In the genomic region with DNA sequence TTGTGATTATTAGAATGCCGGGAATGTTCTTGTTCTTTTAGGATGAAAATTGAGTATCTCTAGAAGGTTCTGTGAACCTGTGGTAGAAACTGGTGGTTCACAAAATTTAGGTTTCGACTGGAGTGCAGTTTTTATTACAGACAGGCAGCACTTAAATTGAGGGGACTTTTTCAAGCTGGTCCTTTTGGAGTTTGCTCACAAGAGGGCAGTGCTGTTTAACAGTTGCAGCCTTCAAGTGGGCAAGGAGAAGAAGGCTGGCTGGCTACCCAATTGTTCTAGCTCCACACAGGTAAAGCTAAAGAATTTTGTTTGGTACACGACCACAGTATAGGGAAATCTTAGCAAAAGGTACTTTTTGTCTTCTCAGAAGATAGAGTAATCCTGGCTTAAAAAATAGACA, we compare ENCODE assay signal across 8 cellular contexts.
A peak's percentile ranks its signal among the peaks of the same experiment; 100 is the strongest.
DNase-seq lines count a peak whose midpoint lies in the region; ATAC-seq and TF ChIP-seq lines count a peak whose summit lies in the region.

No MANE protein-coding gene starts in this region.

- DNase-seq in Caco-2 (peak; percentile 63 to 68), NCI-H526 (lab: John Stamatoyannopoulos, UW) (peak; percentile 44 to 57), glomerular endothelial cell (ENCODE audit: extremely low read depth, low read depth, low spot score) (peak; percentile 42), progenitor cell of endocrine pancreas (ENCODE audit: low spot score, unreplicated experiment) (peak; percentile 22)

- H3K9me3 ChIP-seq in Caco-2, result no peaks in the 10 kb centered on the region

- no peak overlapping the region for H3K27ac Mint-ChIP-seq in Caco-2 (ENCODE audit: unreplicated experiment)
- H3K27ac Mint-ChIP-seq in activated T-helper 17 cell treated with anti-CD3 and anti-CD28 coated beads, Interleukin-2, amount 50 U/mL, for 72 hours, result no peak overlapping the region
- no peak overlapping the region for H3K27ac Mint-ChIP-seq in progenitor cell of endocrine pancreas

- POLR2A ChIA-PET in Caco-2 (lab: Charles Lee), result interaction anchor here (0.7 kb wide), 1 partner anchor 937 kb away, joined by 4 read pairs; no protein-coding TSS in a partner anchor

- H3K36me3 ChIP-seq in Caco-2 (ENCODE audit: control insufficient read depth, insufficient read depth, low read length), result no peaks in the 10 kb centered on the region

- H3K36me3 Mint-ChIP-seq in Caco-2 (ENCODE audit: insufficient read depth, unreplicated experiment) (no peaks in the 10 kb centered on the region), progenitor cell of endocrine pancreas (ENCODE audit: insufficient read depth) (no peaks in the 10 kb centered on the region)
- no peaks in the 10 kb centered on the region for H3K36me3 Mint-ChIP-seq in activated T-helper 17 cell treated with anti-CD3 and anti-CD28 coated beads, Interleukin-2, amount 50 U/mL, for 72 hours (ENCODE audit: low read depth)

- peaks cover 5% of the 10 kb centered on the region for H3K27me3 Mint-ChIP-seq in Caco-2 (ENCODE audit: insufficient read depth, unreplicated experiment)
- H3K27me3 Mint-ChIP-seq in activated T-helper 17 cell treated with anti-CD3 and anti-CD28 coated beads, Interleukin-2, amount 50 U/mL, for 72 hours, result peaks cover under 1% of the 10 kb centered on the region
- no peaks in the 10 kb centered on the region for H3K27me3 Mint-ChIP-seq in progenitor cell of endocrine pancreas

- BruUV-seq in Caco-2 (replicated peaks; lab: Mats Ljungman, UMichigan), result no TSS peak

- peaks cover 1% of the 10 kb centered on the region; the same call in 1 of the 2 replicates for H3K27me3 ChIP-seq in Caco-2 (replicated peaks; ENCODE audit: control insufficient read depth, insufficient read depth, low read length)

- H3K9me3 Mint-ChIP-seq in Caco-2 (ENCODE audit: unreplicated experiment) (peaks cover 3% of the 10 kb centered on the region), progenitor cell of endocrine pancreas (ENCODE audit: low read depth) (no peaks in the 10 kb centered on the region)
- H3K9me3 Mint-ChIP-seq in activated T-helper 17 cell treated with anti-CD3 and anti-CD28 coated beads, Interleukin-2, amount 50 U/mL, for 72 hours, result no peaks in the 10 kb centered on the region

- H3K4me1 Mint-ChIP-seq in Caco-2 (ENCODE audit: low read depth, unreplicated experiment) (no peaks in the 10 kb centered on the region), progenitor cell of endocrine pancreas (ENCODE audit: low read depth) (no peaks in the 10 kb centered on the region)
- H3K4me1 Mint-ChIP-seq in activated T-helper 17 cell treated with anti-CD3 and anti-CD28 coated beads, Interleukin-2, amount 50 U/mL, for 72 hours, result no peaks in the 10 kb centered on the region

- H3K4me3 Mint-ChIP-seq in Caco-2 (ENCODE audit: unreplicated experiment) (no peak overlapping the region), progenitor cell of endocrine pancreas (ENCODE audit: low read depth) (no peak overlapping the region)
- no peak overlapping the region for H3K4me3 Mint-ChIP-seq in activated T-helper 17 cell treated with anti-CD3 and anti-CD28 coated beads, Interleukin-2, amount 50 U/mL, for 72 hours

- ATAC-seq in GM18909 (IDR thresholded peaks at IDR 0.05; ENCODE audit: poor library complexity, unreplicated experiment) (peak; percentile 88), HG03354 (IDR thresholded peaks at IDR 0.05; ENCODE audit: poor library complexity, severe bottlenecking, unreplicated experiment) (peak; percentile 78), HG03108 (IDR thresholded peaks at IDR 0.05; ENCODE audit: unreplicated experiment) (no peak)
- ATAC-seq in activated T-helper 17 cell treated with anti-CD3 and anti-CD28 coated beads, Interleukin-2, amount 50 U/mL, for 72 hours (replicated peaks), result peak; percentile 52

- H3K4me3 ChIP-seq in Caco-2 (ENCODE audit: low read depth, low read length), result no peak overlapping the region

- intact Hi-C loops in Caco-2 (cut with micrococcal nuclease; ENCODE audit: unreplicated experiment), result loop anchor here (1.0 to 10.0 kb wide), 8 partner anchors 25 to 639 kb away; a partner anchor contains a TSS

- H3K4me1 ChIP-seq in Caco-2, result no peaks in the 10 kb centered on the region

- CTCF ChIA-PET in Caco-2 (lab: Charles Lee), result interaction anchor here (0.6 to 1.6 kb wide), 8 partner anchors 8 to 615 kb away, joined by 3 to 14 read pairs (median 4); no protein-coding TSS in a partner anchor

- TF ChIP-seq CTCF in Caco-2 (IDR thresholded peaks at IDR 0.05; ENCODE audit: insufficient read depth in 1 of 2, low read depth in 1 of 2, low read length in 1 of 2, severe bottlenecking in 1 of 2, unreplicated experiment in 1 of 2) (peak; percentile 78 to 80), progenitor cell of endocrine pancreas (IDR thresholded peaks at IDR 0.05; ENCODE audit: unreplicated experiment) (peak; percentile 80)
